ENCODE assay signal across 9 cellular contexts in genomic region chr1:246907472-246907871, GRCh38. TPM values are rescaled to one million over a fixed set of nuclear protein-coding genes. Genes with fewer than 3 reads are reported as not detected.
DNase-seq lines count a peak whose midpoint lies in the region; ATAC-seq and TF ChIP-seq lines count a peak whose summit lies in the region.
"Had no signal": no experiment of that assay in that cellular context is flagged by ENCODE, and none has a peak within 500 bp of the region (broad histone marks: within the 10 kb centered on the region; RNA-seq: fewer than 3 reads in every experiment).

No MANE protein-coding gene starts in this region.

- TF ChIP-seq CTCF in foreskin fibroblast (IDR thresholded peaks at IDR 0.05; ENCODE audit: low read depth, low read length): peak; percentile 48

- DNase-seq in NCI-H2081 (lab: John Stamatoyannopoulos, UW) (peak; percentile 8 to 63), NCI-H2081 treated with DMSO at 0.1 percent for 48 hours (lab: John Stamatoyannopoulos, UW) (no peak), SK-MEL-5 (ENCODE audit: low read depth, low spot score) (peak; percentile 68), foreskin fibroblast (peak in 1 of 2 donors; percentile 37), putamen (ENCODE audit: low spot score) (peak; percentile 26), NCI-H1105 treated with DMSO at 0.1 percent for 48 hours (lab: John Stamatoyannopoulos, UW) (no peak)

- in situ Hi-C loops in SK-MEL-5 (cut with HindIII; ENCODE audit: low pct_unique_long_range_greater_than_20kb, low sequenced_read_pairs): no loop called here

- H3K4me3 ChIP-seq in foreskin fibroblast (ENCODE audit: low read depth in 1 of 2, low read length in 2 of 2): no peak overlapping the region
- H3K4me3 ChIP-seq: BLaER1 treated with 17β-estradiol and CSF1 and Interleukin-3, amounts not matched to agents 10 nM and 100 nM had no signal

- ATAC-seq in HG03280 (IDR thresholded peaks at IDR 0.05; ENCODE audit: unreplicated experiment) (peak; percentile 59), HG03045 (IDR thresholded peaks at IDR 0.05; ENCODE audit: unreplicated experiment) (no peak)

RNA-seq across cellular contexts. Expression of gene AHCTF1, which starts 24.3 kb away (rescaled TPM):
- 30.5 and 33.8 TPM in 2 replicates for total RNA-seq in SK-MEL-5 (2014; rRNA removed; shearing (Covaris generic))
- polyA plus RNA-seq in SK-MEL-5 (2015; cell fraction: cytosol; rRNA removed): 16.8 and 26.6 TPM in 2 replicates
- polyA plus RNA-seq in SK-MEL-5 (2015; cell fraction: nucleus; rRNA removed): 27.7 and 33.2 TPM in 2 replicates

Comparison
In these comparisons a context has a peak if more than half of its experiments do, and no peak if none do; other contexts are left out.
1. DNase-seq: peak in NCI-H2081 (2 of 2), SK-MEL-5 (single experiment) and putamen (single experiment); none in NCI-H2081 treated with DMSO at 0.1 percent for 48 hours (single experiment) and NCI-H1105 treated with DMSO at 0.1 percent for 48 hours (single experiment).